Comparison of ENCODE assay signal across 10 cellular contexts in the genomic region with DNA sequence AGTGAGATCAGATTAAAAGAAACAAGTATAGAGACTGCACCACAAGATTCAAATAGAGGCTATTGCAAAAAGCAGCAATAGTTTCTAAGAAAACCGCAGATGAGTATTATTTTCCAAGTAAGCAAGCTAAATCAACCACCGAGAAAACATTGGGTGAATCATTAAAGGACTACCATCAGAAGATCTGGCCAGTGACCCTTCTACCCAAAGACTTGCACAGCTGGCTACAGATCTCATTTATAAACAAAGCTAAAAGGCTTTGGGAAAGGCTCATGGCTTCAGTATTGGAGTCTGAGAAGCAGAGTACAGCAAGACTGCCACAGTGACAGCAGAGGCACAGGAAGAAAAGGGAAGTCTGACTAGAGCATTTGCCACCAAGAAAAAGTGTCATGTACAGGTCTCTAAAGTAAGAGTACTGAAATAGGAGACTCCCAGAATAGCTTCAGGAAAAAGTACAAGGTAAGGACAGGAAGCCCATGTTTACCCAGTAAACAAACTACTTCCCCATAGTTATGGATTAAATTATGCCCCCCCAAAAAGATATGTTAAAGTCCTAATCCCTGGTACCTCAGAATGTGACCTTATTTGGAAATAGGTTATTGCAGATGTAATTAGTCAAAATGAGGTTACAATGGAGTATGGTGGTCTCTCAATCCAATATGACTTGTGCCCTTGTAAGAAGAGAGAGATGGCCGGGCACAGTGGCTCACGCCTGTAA. TPM values are rescaled to one million over a fixed set of nuclear protein-coding genes. Genes with fewer than 3 reads are reported as not detected.
A peak's percentile ranks its signal among the peaks of the same experiment; 100 is the strongest.
DNase-seq lines count a peak whose midpoint lies in the region; ATAC-seq and TF ChIP-seq lines count a peak whose summit lies in the region.
"Had no signal": no experiment of that assay in that cellular context is flagged by ENCODE, and none has a peak within 500 bp of the region (broad histone marks: within the 10 kb centered on the region; RNA-seq: fewer than 3 reads in every experiment).

No MANE protein-coding gene starts in this region.

- H3K36me3 ChIP-seq in left lung = no peaks in the 10 kb centered on the region
- H3K36me3 ChIP-seq: neutrophil had no signal

- no peak for TF ChIP-seq CTCF in left lung (IDR thresholded peaks at IDR 0.05)

- DNase-seq in kidney glomerular epithelial cell (lab: John Stamatoyannopoulos, UW) (peak; percentile 73), KBM-7 (no peak), hypothalamus (lab: John Stamatoyannopoulos, UW) (no peak), left lung (no peak), DMS153 treated with DMSO at 0.1 percent for 48 hours (lab: John Stamatoyannopoulos, UW; ENCODE audit: unreplicated experiment) (no peak)
- DNase-seq: NCI-H524 treated with DMSO at 0.1 percent for 48 hours had no signal

- ATAC-seq in GM18520 (IDR thresholded peaks at IDR 0.05; ENCODE audit: unreplicated experiment) (peak; percentile 92), GM21825 (IDR thresholded peaks at IDR 0.05; ENCODE audit: unreplicated experiment) (peak; percentile 87), HG03565 (IDR thresholded peaks at IDR 0.05; ENCODE audit: unreplicated experiment) (peak; percentile 88), left lung (no peak)

- no peaks in the 10 kb centered on the region for H3K4me1 ChIP-seq in left lung

- no peak overlapping the region for H3K4me3 ChIP-seq in left lung

- intact Hi-C loops in left lung (cut with DNase I) = no loop called here

- H3K9me3 ChIP-seq in left lung = peaks cover 0 to 8% of the 10 kb centered on the region in 2 donors

- in situ Hi-C loops in KBM-7 (cut with MboI; ENCODE audit: low pct_unique_long_range_greater_than_20kb, low sequenced_read_pairs) = loop anchor here (25.0 kb wide), 1 partner anchor 264 kb away; no protein-coding TSS in a partner anchor

- no peak overlapping the region for H3K27ac ChIP-seq in left lung
- H3K27ac ChIP-seq: neutrophil had no signal

- H3K27me3 ChIP-seq in left lung = no peaks in the 10 kb centered on the region
- H3K27me3 ChIP-seq: neutrophil had no signal

RNA-seq across cellular contexts. Expression of gene STEAP1, which starts 19.0 kb away (rescaled TPM):
- 10 to 100 TPM; 17.5 to 23.6 TPM for total RNA-seq in left lung

RNA-seq across cellular contexts. Expression of gene STEAP2, which starts 38.3 kb away (rescaled TPM):
- 10 to 100 TPM; 22.9 to 24.6 TPM for total RNA-seq in left lung
